Comparison of ENCODE assay signal across 8 cellular contexts in genomic region chr16:3717235-3718018, GRCh38. TPM values are rescaled to one million over a fixed set of nuclear protein-coding genes. Genes with fewer than 3 reads are reported as not detected.
DNase-seq lines count a peak whose midpoint lies in the region; ATAC-seq and TF ChIP-seq lines count a peak whose summit lies in the region.

TRAP1 (minus strand) TSS chr16:3717524; CDS start chr16:3717508, 16 bp downstream.

- H3K4me3 Mint-ChIP-seq in T-cell = peak within 1 kb of the TSS; percentile 83 to 88 (median 87)

- intact Hi-C loops in cardiac septum (cut with DNase I) = loop anchor here (5.0 kb wide), 1 partner anchor 165 kb away; the partner anchor contains the start of gene CREBBP

- H3K27ac ChIP-seq in tibial nerve = peak within 1 kb of the TSS; percentile 85 to 95 (median 92)

- H3K9me3 Mint-ChIP-seq in T-cell = no peaks in the 10 kb centered on the region

- WGBS in tibial nerve, 2 donors = 2 to 3% methylated on average over 35 to 45 of the region's 95 CpGs

- TF ChIP-seq CTCF in NB4 (IDR thresholded peaks at IDR 0.05; ENCODE audit: low read depth, low read length) = no peak
- peak in 1 of 5 experiments; percentile 24 for TF ChIP-seq CTCF in tibial nerve (IDR thresholded peaks at IDR 0.05)

- peak within 1 kb of the TSS; percentile 93 for H3K9ac ChIP-seq in adipocyte (ENCODE audit: low read length)

- H3K4me1 ChIP-seq in adipocyte (ENCODE audit: control insufficient read depth, insufficient read depth, low read length) (peaks cover 14% of the 10 kb centered on the region), tibial nerve (peaks cover 0 to 26% (median 5%) of the 10 kb centered on the region in 4 donors)

- H3K4me1 Mint-ChIP-seq in T-cell = peaks cover 35 to 43% (median 38%) of the 10 kb centered on the region in 3 donors

- H3K9me3 ChIP-seq in adipocyte (ENCODE audit: control insufficient read depth, low read length) = no peaks in the 10 kb centered on the region
- H3K9me3 ChIP-seq in tibial nerve = no peaks in the 10 kb centered on the region

- peak within 1 kb of the TSS; percentile 90 for H3K4me3 ChIP-seq in NB4 (ENCODE audit: low read depth, low read length)
- H3K4me3 ChIP-seq in adipocyte (ENCODE audit: low read length) = peak within 1 kb of the TSS; percentile 84
- peak within 1 kb of the TSS; percentile 80 to 96 (median 91) for H3K4me3 ChIP-seq in tibial nerve

- H3K27me3 Mint-ChIP-seq in T-cell = no peaks in the 10 kb centered on the region

- peak; percentile 61 for DNase-seq in GM04504 (ENCODE audit: low read depth)
- DNase-seq in HEK293T (ENCODE audit: extremely low spot score) = peak; percentile 96
- DNase-seq in NB4 (ENCODE audit: low read depth) = peak; percentile 86
- DNase-seq in T-cell = peak; percentile 79 to 94 (median 88)
- peak; percentile 96 for DNase-seq in adipocyte (ENCODE audit: low read depth)
- peak; percentile 97 for DNase-seq in cardiac septum (ENCODE audit: low spot score)
- DNase-seq in pons (ENCODE audit: low spot score) = peak; percentile 80
- peak; percentile 83 for DNase-seq in tibial nerve (ENCODE audit: low spot score in 2 of 2)

- CTCF ChIA-PET in HEK293T (lab: Yijun Ruan, JAX) = no interaction called here
- CTCF ChIA-PET in T-cell (lab: Charles Lee) = no interaction called here

- H3K36me3 Mint-ChIP-seq in T-cell = peaks cover 13% of the 10 kb centered on the region

- no peaks in the 10 kb centered on the region for H3K27me3 ChIP-seq in adipocyte (replicated peaks; ENCODE audit: control insufficient read depth, insufficient read depth, low read length)
- H3K27me3 ChIP-seq in tibial nerve = no peaks in the 10 kb centered on the region

- TF ChIP-seq POLR2A in NB4 (IDR thresholded peaks at IDR 0.05; ENCODE audit: extremely low read depth, insufficient read length) (peak; percentile 96), tibial nerve (IDR thresholded peaks at IDR 0.05) (peak; percentile 45 to 85)

- ATAC-seq in T-cell (replicated peaks in 1 of 4) = peak; percentile 97 to 98 (median 98)

- POLR2A ChIA-PET in HEK293T (lab: Yijun Ruan, JAX) = interaction anchor here (0.5 to 1.6 kb wide), 7 partner anchors 12 to 27 kb away, joined by 3 to 11 read pairs (median 3); no protein-coding TSS in a partner anchor
- POLR2A ChIA-PET in T-cell (lab: Charles Lee) = no interaction called here

- H3K36me3 ChIP-seq in adipocyte (ENCODE audit: control insufficient read depth, insufficient read depth, low read length, severe bottlenecking) (peaks cover 5% of the 10 kb centered on the region), tibial nerve (peaks cover 0 to 19% (median 0%) of the 10 kb centered on the region in 3 donors)

- TF ChIP-seq EP300 in tibial nerve (IDR thresholded peaks at IDR 0.05) = peak in 1 of 2 donors; percentile 87

- H3K27ac Mint-ChIP-seq in T-cell = peak within 1 kb of the TSS; percentile 80 to 83

TF ChIP-seq in HEK293T, 16 proteins besides CTCF, POLR2A, EP300 and RAD21:
- TF ChIP-seq SUZ12 (IDR thresholded peaks at IDR 0.05) (no peak), LEF1 (IDR thresholded peaks at IDR 0.05; ENCODE audit: borderline replicate concordance) (peak; percentile 84), ELF4 (IDR thresholded peaks at IDR 0.05) (no peak), L3MBTL2 (conservative IDR thresholded peaks at IDR 0.05) (peak; percentile 89), TARDBP (IDR thresholded peaks at IDR 0.05) (0 out of 2 replicates have a peak, but pooled peaks have one; percentile 49), HDGF (IDR thresholded peaks at IDR 0.05; ENCODE audit: borderline replicate concordance) (no peak), ARNT (IDR thresholded peaks at IDR 0.05) (no peak), FOXK2 (IDR thresholded peaks at IDR 0.05) (no peak), SP1 (IDR thresholded peaks at IDR 0.05) (no peak)

RNA-seq across cellular contexts. Expression of gene TRAP1, which starts in this region (rescaled TPM):
- total RNA-seq in T-cell = 100 to 1,000 TPM in 4 of 5 donors, 10 to 100 TPM in 1; 87.5 to 172 (median 122) TPM
- 78.6 TPM for total RNA-seq in cardiac septum
- 100 to 1,000 TPM in 1 of 4 donors, 10 to 100 TPM in 3; 61.6 to 146 (median 74.2) TPM for total RNA-seq in tibial nerve

Comparison
In these comparisons a context has a peak if more than half of its experiments do, and no peak if none do; other contexts are left out.
1. Peak in every context shown above with its lines: DNase-seq, ATAC-seq, H3K4me3 ChIP-seq and H3K27ac ChIP-seq.